In the genomic region with DNA sequence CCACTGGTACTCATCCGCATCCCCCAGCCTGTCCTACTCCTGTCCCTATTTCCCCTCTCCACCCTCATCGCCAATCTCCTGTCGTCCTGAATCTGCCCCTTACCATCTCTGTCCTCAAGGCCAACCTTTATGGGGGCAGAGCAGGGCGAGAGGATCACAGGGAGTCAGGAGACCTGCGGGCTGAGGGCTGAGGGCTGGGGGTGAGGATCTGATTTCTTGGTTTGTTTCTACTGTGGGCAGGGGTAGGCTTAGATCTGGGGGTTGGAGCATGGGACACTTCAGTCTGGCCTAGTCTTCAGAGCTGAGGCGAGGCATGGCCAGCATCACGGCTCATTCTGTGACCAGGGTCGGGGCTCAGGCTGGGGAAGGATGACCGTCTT, we compare ENCODE assay signal across 1 cellular context.
TF ChIP-seq lines count a peak whose summit lies in the region.

No MANE protein-coding gene starts in this region.

TF ChIP-seq in GM23338, 12 proteins besides CTCF, POLR2A, EP300 and RAD21 (continued from another document):
- TF ChIP-seq, protein P1, sequence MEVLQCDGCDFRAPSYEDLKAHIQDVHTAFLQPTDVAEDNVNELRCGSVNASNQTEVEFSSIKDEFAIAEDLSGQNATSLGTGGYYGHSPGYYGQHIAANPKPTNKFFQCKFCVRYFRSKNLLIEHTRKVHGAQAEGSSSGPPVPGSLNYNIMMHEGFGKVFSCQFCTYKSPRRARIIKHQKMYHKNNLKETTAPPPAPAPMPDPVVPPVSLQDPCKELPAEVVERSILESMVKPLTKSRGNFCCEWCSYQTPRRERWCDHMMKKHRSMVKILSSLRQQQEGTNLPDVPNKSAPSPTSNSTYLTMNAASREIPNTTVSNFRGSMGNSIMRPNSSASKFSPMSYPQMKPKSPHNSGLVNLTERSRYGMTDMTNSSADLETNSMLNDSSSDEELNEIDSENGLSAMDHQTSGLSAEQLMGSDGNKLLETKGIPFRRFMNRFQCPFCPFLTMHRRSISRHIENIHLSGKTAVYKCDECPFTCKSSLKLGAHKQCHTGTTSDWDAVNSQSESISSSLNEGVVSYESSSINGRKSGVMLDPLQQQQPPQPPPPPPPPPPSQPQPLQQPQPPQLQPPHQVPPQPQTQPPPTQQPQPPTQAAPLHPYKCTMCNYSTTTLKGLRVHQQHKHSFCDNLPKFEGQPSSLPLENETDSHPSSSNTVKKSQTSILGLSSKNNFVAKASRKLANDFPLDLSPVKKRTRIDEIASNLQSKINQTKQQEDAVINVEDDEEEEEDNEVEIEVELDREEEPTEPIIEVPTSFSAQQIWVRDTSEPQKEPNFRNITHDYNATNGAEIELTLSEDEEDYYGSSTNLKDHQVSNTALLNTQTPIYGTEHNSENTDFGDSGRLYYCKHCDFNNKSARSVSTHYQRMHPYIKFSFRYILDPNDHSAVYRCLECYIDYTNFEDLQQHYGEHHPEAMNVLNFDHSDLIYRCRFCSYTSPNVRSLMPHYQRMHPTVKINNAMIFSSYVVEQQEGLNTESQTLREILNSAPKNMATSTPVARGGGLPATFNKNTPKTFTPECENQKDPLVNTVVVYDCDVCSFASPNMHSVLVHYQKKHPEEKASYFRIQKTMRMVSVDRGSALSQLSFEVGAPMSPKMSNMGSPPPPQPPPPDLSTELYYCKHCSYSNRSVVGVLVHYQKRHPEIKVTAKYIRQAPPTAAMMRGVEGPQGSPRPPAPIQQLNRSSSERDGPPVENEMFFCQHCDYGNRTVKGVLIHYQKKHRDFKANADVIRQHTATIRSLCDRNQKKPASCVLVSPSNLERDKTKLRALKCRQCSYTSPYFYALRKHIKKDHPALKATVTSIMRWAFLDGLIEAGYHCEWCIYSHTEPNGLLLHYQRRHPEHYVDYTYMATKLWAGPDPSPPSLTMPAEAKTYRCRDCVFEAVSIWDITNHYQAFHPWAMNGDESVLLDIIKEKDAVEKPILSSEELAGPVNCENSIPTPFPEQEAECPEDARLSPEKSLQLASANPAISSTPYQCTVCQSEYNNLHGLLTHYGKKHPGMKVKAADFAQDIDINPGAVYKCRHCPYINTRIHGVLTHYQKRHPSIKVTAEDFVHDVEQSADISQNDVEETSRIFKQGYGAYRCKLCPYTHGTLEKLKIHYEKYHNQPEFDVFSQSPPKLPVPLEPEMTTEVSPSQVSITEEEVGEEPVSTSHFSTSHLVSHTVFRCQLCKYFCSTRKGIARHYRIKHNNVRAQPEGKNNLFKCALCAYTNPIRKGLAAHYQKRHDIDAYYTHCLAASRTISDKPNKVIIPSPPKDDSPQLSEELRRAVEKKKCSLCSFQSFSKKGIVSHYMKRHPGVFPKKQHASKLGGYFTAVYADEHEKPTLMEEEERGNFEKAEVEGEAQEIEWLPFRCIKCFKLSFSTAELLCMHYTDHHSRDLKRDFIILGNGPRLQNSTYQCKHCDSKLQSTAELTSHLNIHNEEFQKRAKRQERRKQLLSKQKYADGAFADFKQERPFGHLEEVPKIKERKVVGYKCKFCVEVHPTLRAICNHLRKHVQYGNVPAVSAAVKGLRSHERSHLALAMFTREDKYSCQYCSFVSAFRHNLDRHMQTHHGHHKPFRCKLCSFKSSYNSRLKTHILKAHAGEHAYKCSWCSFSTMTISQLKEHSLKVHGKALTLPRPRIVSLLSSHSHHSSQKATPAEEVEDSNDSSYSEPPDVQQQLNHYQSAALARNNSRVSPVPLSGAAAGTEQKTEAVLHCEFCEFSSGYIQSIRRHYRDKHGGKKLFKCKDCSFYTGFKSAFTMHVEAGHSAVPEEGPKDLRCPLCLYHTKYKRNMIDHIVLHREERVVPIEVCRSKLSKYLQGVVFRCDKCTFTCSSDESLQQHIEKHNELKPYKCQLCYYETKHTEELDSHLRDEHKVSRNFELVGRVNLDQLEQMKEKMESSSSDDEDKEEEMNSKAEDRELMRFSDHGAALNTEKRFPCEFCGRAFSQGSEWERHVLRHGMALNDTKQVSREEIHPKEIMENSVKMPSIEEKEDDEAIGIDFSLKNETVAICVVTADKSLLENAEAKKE (CRISPR knock-in tag; IDR thresholded peaks at IDR 0.05), result no peak
- TF ChIP-seq POLR2AphosphoS5 (IDR thresholded peaks at IDR 0.05; ENCODE audit: low read depth), result no peak
